35 cellular contexts compared by ENCODE assay signal in genomic region chr16:55072976-55073375, GRCh38.
"Had no signal": no experiment of that assay in that cellular context is flagged by ENCODE, and none has a peak within 500 bp of the region (broad histone marks: within the 10 kb centered on the region; RNA-seq: fewer than 3 reads in every experiment).

No MANE protein-coding gene starts in this region.

- H3K9me3 ChIP-seq: MG63 had no signal

- H3K36me3 ChIP-seq: MG63 had no signal

- DNase-seq: Karpas-422, Kasumi-1, MG63, MM.1S, MV-4-11, NCI-H1048, NCI-H1092, NCI-H1092 treated with DMSO at 0.1 percent for 48 hours, NCI-H1105, NCI-H1105 treated with DMSO at 0.1 percent for 48 hours, NCI-H1417, NCI-H1417 treated with DMSO at 0.1 percent for 48 hours, NCI-H1436, NCI-H1436 treated with DMSO at 0.1 percent for 48 hours, NCI-H146, NCI-H1694, NCI-H1694 treated with DMSO at 0.1 percent for 48 hours, NCI-H187, NCI-H187 treated with DMSO at 0.1 percent for 48 hours, NCI-H1930, NCI-H2029, NCI-H2029 treated with DMSO at 0.1 percent for 48 hours, NCI-H2081, NCI-H2081 treated with DMSO at 0.1 percent for 48 hours, NCI-H2107, NCI-H2171, NCI-H2171 treated with DMSO at 0.1 percent for 48 hours, NCI-H2227 treated with DMSO at 0.1 percent for 48 hours, NCI-H226, NCI-H345, NCI-H446, NCI-H446 treated with DMSO at 0.1 percent for 48 hours, NCI-H510A, NCI-H510A treated with DMSO at 0.1 percent for 48 hours, NCI-H524 had no signal

- H3K4me3 ChIP-seq: MG63 had no signal

- H3K27me3 ChIP-seq: MG63 had no signal
